Comparison of ENCODE assay signal across 1 cellular context in the genomic region with DNA sequence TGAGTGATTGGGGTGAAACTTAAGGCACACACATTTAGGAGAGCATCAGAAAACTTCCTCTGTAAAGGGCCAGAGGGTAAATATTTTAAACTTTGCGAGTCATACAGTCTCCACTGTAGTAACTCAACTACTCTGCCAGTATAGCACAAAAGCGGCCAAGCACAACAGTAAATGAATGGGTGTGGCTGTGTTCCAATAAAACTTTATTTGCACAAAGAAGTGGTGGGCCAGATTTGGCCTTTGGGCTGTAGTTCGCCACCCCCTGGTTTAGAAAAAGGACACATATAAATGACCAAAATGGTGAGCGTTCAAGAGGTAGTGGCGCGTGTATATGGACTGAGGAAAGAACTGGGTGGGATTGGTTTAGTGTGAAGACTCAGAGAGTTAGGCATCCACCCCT.
TF ChIP-seq lines count a peak whose summit lies in the region.

No MANE protein-coding gene starts in this region.

TF ChIP-seq in H1, 55 proteins besides CTCF, POLR2A, EP300 and RAD21:
- TF ChIP-seq, protein P1, sequence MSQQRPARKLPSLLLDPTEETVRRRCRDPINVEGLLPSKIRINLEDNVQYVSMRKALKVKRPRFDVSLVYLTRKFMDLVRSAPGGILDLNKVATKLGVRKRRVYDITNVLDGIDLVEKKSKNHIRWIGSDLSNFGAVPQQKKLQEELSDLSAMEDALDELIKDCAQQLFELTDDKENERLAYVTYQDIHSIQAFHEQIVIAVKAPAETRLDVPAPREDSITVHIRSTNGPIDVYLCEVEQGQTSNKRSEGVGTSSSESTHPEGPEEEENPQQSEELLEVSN (IDR thresholded peaks at IDR 0.05), result no peak
- no peak for TF ChIP-seq SIX5 (IDR thresholded peaks at IDR 0.05; ENCODE audit: low read depth, low read length)
- TF ChIP-seq NRF1 (IDR thresholded peaks at IDR 0.05; ENCODE audit: low read depth, low read length), result no peak
- TF ChIP-seq RNF2 (IDR thresholded peaks at IDR 0.05; ENCODE audit: borderline replicate concordance, low read depth, low read length, missing control alignments, poor library complexity, severe bottlenecking), result no peak
- no peak for TF ChIP-seq SRF (IDR thresholded peaks at IDR 0.05; ENCODE audit: low read depth, low read length)
- no peak for TF ChIP-seq KDM1A (IDR thresholded peaks at IDR 0.05; ENCODE audit: borderline replicate concordance, low read length)
- TF ChIP-seq HDAC2 (IDR thresholded peaks at IDR 0.05; ENCODE audit: borderline replicate concordance in 1 of 2, low read depth in 2 of 2, low read length in 2 of 2), result no peak
- TF ChIP-seq FOSL1 (IDR thresholded peaks at IDR 0.05; ENCODE audit: insufficient read depth, low read depth, low read length), result no peak
- TF ChIP-seq CREB1 (IDR thresholded peaks at IDR 0.05), result no peak
- no peak for TF ChIP-seq YY1 (IDR thresholded peaks at IDR 0.05; ENCODE audit: low read depth, low read length)
- TF ChIP-seq, protein P2, sequence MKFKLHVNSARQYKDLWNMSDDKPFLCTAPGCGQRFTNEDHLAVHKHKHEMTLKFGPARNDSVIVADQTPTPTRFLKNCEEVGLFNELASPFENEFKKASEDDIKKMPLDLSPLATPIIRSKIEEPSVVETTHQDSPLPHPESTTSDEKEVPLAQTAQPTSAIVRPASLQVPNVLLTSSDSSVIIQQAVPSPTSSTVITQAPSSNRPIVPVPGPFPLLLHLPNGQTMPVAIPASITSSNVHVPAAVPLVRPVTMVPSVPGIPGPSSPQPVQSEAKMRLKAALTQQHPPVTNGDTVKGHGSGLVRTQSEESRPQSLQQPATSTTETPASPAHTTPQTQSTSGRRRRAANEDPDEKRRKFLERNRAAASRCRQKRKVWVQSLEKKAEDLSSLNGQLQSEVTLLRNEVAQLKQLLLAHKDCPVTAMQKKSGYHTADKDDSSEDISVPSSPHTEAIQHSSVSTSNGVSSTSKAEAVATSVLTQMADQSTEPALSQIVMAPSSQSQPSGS (IDR thresholded peaks at IDR 0.05; ENCODE audit: low read length), result no peak
- TF ChIP-seq CTBP2 (IDR thresholded peaks at IDR 0.05; ENCODE audit: borderline replicate concordance, insufficient read depth, insufficient read length, low read length), result no peak
- TF ChIP-seq ASH2L (IDR thresholded peaks at IDR 0.05; ENCODE audit: low read length), result no peak
- TF ChIP-seq SUZ12 (IDR thresholded peaks at IDR 0.05; ENCODE audit: low read length), result no peak
- TF ChIP-seq, protein P3, sequence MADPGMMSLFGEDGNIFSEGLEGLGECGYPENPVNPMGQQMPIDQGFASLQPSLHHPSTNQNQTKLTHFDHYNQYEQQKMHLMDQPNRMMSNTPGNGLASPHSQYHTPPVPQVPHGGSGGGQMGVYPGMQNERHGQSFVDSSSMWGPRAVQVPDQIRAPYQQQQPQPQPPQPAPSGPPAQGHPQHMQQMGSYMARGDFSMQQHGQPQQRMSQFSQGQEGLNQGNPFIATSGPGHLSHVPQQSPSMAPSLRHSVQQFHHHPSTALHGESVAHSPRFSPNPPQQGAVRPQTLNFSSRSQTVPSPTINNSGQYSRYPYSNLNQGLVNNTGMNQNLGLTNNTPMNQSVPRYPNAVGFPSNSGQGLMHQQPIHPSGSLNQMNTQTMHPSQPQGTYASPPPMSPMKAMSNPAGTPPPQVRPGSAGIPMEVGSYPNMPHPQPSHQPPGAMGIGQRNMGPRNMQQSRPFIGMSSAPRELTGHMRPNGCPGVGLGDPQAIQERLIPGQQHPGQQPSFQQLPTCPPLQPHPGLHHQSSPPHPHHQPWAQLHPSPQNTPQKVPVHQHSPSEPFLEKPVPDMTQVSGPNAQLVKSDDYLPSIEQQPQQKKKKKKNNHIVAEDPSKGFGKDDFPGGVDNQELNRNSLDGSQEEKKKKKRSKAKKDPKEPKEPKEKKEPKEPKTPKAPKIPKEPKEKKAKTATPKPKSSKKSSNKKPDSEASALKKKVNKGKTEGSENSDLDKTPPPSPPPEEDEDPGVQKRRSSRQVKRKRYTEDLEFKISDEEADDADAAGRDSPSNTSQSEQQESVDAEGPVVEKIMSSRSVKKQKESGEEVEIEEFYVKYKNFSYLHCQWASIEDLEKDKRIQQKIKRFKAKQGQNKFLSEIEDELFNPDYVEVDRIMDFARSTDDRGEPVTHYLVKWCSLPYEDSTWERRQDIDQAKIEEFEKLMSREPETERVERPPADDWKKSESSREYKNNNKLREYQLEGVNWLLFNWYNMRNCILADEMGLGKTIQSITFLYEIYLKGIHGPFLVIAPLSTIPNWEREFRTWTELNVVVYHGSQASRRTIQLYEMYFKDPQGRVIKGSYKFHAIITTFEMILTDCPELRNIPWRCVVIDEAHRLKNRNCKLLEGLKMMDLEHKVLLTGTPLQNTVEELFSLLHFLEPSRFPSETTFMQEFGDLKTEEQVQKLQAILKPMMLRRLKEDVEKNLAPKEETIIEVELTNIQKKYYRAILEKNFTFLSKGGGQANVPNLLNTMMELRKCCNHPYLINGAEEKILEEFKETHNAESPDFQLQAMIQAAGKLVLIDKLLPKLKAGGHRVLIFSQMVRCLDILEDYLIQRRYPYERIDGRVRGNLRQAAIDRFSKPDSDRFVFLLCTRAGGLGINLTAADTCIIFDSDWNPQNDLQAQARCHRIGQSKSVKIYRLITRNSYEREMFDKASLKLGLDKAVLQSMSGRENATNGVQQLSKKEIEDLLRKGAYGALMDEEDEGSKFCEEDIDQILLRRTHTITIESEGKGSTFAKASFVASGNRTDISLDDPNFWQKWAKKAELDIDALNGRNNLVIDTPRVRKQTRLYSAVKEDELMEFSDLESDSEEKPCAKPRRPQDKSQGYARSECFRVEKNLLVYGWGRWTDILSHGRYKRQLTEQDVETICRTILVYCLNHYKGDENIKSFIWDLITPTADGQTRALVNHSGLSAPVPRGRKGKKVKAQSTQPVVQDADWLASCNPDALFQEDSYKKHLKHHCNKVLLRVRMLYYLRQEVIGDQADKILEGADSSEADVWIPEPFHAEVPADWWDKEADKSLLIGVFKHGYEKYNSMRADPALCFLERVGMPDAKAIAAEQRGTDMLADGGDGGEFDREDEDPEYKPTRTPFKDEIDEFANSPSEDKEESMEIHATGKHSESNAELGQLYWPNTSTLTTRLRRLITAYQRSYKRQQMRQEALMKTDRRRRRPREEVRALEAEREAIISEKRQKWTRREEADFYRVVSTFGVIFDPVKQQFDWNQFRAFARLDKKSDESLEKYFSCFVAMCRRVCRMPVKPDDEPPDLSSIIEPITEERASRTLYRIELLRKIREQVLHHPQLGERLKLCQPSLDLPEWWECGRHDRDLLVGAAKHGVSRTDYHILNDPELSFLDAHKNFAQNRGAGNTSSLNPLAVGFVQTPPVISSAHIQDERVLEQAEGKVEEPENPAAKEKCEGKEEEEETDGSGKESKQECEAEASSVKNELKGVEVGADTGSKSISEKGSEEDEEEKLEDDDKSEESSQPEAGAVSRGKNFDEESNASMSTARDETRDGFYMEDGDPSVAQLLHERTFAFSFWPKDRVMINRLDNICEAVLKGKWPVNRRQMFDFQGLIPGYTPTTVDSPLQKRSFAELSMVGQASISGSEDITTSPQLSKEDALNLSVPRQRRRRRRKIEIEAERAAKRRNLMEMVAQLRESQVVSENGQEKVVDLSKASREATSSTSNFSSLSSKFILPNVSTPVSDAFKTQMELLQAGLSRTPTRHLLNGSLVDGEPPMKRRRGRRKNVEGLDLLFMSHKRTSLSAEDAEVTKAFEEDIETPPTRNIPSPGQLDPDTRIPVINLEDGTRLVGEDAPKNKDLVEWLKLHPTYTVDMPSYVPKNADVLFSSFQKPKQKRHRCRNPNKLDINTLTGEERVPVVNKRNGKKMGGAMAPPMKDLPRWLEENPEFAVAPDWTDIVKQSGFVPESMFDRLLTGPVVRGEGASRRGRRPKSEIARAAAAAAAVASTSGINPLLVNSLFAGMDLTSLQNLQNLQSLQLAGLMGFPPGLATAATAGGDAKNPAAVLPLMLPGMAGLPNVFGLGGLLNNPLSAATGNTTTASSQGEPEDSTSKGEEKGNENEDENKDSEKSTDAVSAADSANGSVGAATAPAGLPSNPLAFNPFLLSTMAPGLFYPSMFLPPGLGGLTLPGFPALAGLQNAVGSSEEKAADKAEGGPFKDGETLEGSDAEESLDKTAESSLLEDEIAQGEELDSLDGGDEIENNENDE (IDR thresholded peaks at IDR 0.05; ENCODE audit: insufficient replicate concordance, low read length), result no peak
- TF ChIP-seq SP4 (IDR thresholded peaks at IDR 0.05; ENCODE audit: low read length), result no peak
- TF ChIP-seq HDAC6 (IDR thresholded peaks at IDR 0.05; ENCODE audit: low read depth, low read length), result no peak
- no peak for TF ChIP-seq SP1 (IDR thresholded peaks at IDR 0.05; ENCODE audit: low read depth, low read length)
TF ChIP-seq in H1: peak in this region for 0.
